20 cellular contexts compared by ENCODE assay signal in the genomic region with DNA sequence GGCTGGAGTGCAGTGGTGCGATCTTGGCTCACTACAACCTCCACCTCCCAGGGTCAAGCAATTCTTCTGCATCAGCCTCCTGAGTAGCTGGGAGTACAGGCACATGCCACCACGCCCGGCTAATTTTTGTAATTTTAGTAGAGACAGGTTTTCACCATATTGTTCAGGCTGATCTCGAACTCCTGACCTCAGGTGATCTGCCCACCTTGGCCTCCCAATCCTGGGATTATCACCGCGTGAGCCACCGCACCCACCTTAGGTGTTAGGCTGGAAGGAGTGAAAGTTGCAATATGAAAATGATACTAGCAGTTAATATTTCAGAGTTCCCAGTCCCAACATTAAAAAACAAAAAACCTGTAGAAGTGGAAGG. TPM values are rescaled to one million over a fixed set of nuclear protein-coding genes. Genes with fewer than 3 reads are reported as not detected.
A peak's percentile ranks its signal among the peaks of the same experiment; 100 is the strongest.
DNase-seq lines count a peak whose midpoint lies in the region; ATAC-seq and TF ChIP-seq lines count a peak whose summit lies in the region.
"Not testable (repeated sequence)": the region's sequence is repeated elsewhere in the genome, so short reads cannot be mapped to it uniquely, and the experiment has no call there.
"Had no signal": no experiment of that assay in that cellular context is flagged by ENCODE, and none has a peak within 500 bp of the region (broad histone marks: within the 10 kb centered on the region; RNA-seq: fewer than 3 reads in every experiment).

No MANE protein-coding gene starts in this region.

- H3K9me3 ChIP-seq in BLaER1; Loucy (ENCODE audit: insufficient read depth, low read depth, low read length): not testable (repeated sequence)

- peak; percentile 3 for ATAC-seq in GM19043 (IDR thresholded peaks at IDR 0.05; ENCODE audit: low read depth, unreplicated experiment)
- not testable (repeated sequence) for ATAC-seq in WTC11; activated T-helper 17 cell treated with anti-CD3 and anti-CD28 coated beads, Interleukin-2, amount 50 U/mL, for 72 hours (replicated peaks); stimulated activated memory B cell treated with anti-CD40 and anti-IgM and Interleukin-4, amounts not matched to agents 10 μg/mL and 1 μg/mL and 100 μg/mL, for 72 hours

- peak overlapping the region; percentile 72; the same call in 1 of the 2 replicates for H3K27ac Mint-ChIP-seq in WTC11
- H3K27ac Mint-ChIP-seq in activated T-helper 17 cell treated with anti-CD3 and anti-CD28 coated beads, Interleukin-2, amount 50 U/mL, for 72 hours: peak overlapping the region; percentile 78
- peak overlapping the region; percentile 88 for H3K27ac Mint-ChIP-seq in dendritic cell treated with granulocyte-macrophage colony-stimulating factor and Interleukin-4, amounts not matched to agents 40 ng/mL and 50 ng/mL, for 4 days
- H3K27ac Mint-ChIP-seq in stimulated activated memory B cell treated with anti-CD40 and anti-IgM and Interleukin-4, amounts not matched to agents 10 μg/mL and 1 μg/mL and 100 μg/mL, for 72 hours: peak overlapping the region; percentile 94

- H3K79me2 ChIP-seq in Loucy (ENCODE audit: insufficient read depth, low read length): not testable (repeated sequence)

- H3F3A ChIP-seq in Loucy (ENCODE audit: low read depth): not testable (repeated sequence)

- H3K9me2 ChIP-seq in Loucy (replicated peaks; ENCODE audit: low read depth, low read length): not testable (repeated sequence)

- not testable (repeated sequence) for H3K9me3 Mint-ChIP-seq in WTC11; activated T-helper 17 cell treated with anti-CD3 and anti-CD28 coated beads, Interleukin-2, amount 50 U/mL, for 72 hours; dendritic cell treated with granulocyte-macrophage colony-stimulating factor and Interleukin-4, amounts not matched to agents 40 ng/mL and 50 ng/mL, for 4 days; stimulated activated memory B cell treated with anti-CD40 and anti-IgM and Interleukin-4, amounts not matched to agents 10 μg/mL and 1 μg/mL and 100 μg/mL, for 72 hours

- H3K36me3 ChIP-seq in BLaER1: peaks cover 45% of the 10 kb centered on the region
- peaks cover 26% of the 10 kb centered on the region for H3K36me3 ChIP-seq in Loucy (ENCODE audit: insufficient read depth, low read length)

- peaks cover 25% of the 10 kb centered on the region for H3K4me1 Mint-ChIP-seq in WTC11
- H3K4me1 Mint-ChIP-seq in activated T-helper 17 cell treated with anti-CD3 and anti-CD28 coated beads, Interleukin-2, amount 50 U/mL, for 72 hours: peaks cover 24% of the 10 kb centered on the region
- peaks cover 76% of the 10 kb centered on the region for H3K4me1 Mint-ChIP-seq in dendritic cell treated with granulocyte-macrophage colony-stimulating factor and Interleukin-4, amounts not matched to agents 40 ng/mL and 50 ng/mL, for 4 days (ENCODE audit: low read depth)
- H3K4me1 Mint-ChIP-seq in stimulated activated memory B cell treated with anti-CD40 and anti-IgM and Interleukin-4, amounts not matched to agents 10 μg/mL and 1 μg/mL and 100 μg/mL, for 72 hours: peaks cover 71% of the 10 kb centered on the region

- intact Hi-C loops in dendritic cell treated with granulocyte-macrophage colony-stimulating factor and Interleukin-4, amounts not matched to agents 40 ng/mL and 50 ng/mL, for 4 days (cut with micrococcal nuclease): not testable (repeated sequence)

- not testable (repeated sequence) for DNase-seq in WTC11 (ENCODE audit: low spot score)
- DNase-seq in mesenteric fat pad (ENCODE audit: low spot score): peak; percentile 76

- CTCF ChIA-PET in WTC11 (lab: Charles Lee): interaction anchor here (0.7 to 3.3 kb wide), 2 partner anchors 41 to 161 kb away, joined by 4 to 9 read pairs; no protein-coding TSS in a partner anchor

- H3K27ac ChIP-seq in BLaER1: peak overlapping the region; percentile 70

- not testable (repeated sequence) for H3K27me3 Mint-ChIP-seq in WTC11 (ENCODE audit: low read depth); activated T-helper 17 cell treated with anti-CD3 and anti-CD28 coated beads, Interleukin-2, amount 50 U/mL, for 72 hours; dendritic cell treated with granulocyte-macrophage colony-stimulating factor and Interleukin-4, amounts not matched to agents 40 ng/mL and 50 ng/mL, for 4 days; stimulated activated memory B cell treated with anti-CD40 and anti-IgM and Interleukin-4, amounts not matched to agents 10 μg/mL and 1 μg/mL and 100 μg/mL, for 72 hours

- H3K4me3 Mint-ChIP-seq in WTC11; dendritic cell treated with granulocyte-macrophage colony-stimulating factor and Interleukin-4, amounts not matched to agents 40 ng/mL and 50 ng/mL, for 4 days: not testable (repeated sequence)
- H3K4me3 Mint-ChIP-seq in activated T-helper 17 cell treated with anti-CD3 and anti-CD28 coated beads, Interleukin-2, amount 50 U/mL, for 72 hours: peak overlapping the region; percentile 57
- peak overlapping the region; percentile 49 for H3K4me3 Mint-ChIP-seq in stimulated activated memory B cell treated with anti-CD40 and anti-IgM and Interleukin-4, amounts not matched to agents 10 μg/mL and 1 μg/mL and 100 μg/mL, for 72 hours

- peak overlapping the region; percentile 32; the same call in 1 of the 2 replicates for H3K4me3 ChIP-seq in BLaER1
- H3K4me3 ChIP-seq in Loucy (ENCODE audit: low read length, poor library complexity, severe bottlenecking): not testable (repeated sequence)

- H4K20me1 ChIP-seq in BLaER1: peaks cover 36% of the 10 kb centered on the region
- not testable (repeated sequence) for H4K20me1 ChIP-seq in Loucy (ENCODE audit: insufficient read depth, low read length, poor library complexity, severe bottlenecking)

- peaks cover 73% of the 10 kb centered on the region for H3K4me1 ChIP-seq in BLaER1
- H3K4me1 ChIP-seq in Loucy (ENCODE audit: insufficient read depth, low read length, poor library complexity, severe bottlenecking): not testable (repeated sequence)

- H3K9ac ChIP-seq in BLaER1 (peak overlapping the region; percentile 56; the same call in 1 of the 2 replicates), Loucy (ENCODE audit: low read depth, low read length, poor library complexity, severe bottlenecking) (peak overlapping the region; percentile 22)

- POLR2A ChIA-PET in WTC11 (lab: Charles Lee): interaction anchor here (0.7 kb wide), 1 partner anchor 200 kb away, joined by 3 read pairs; no protein-coding TSS in a partner anchor

- peak overlapping the region; percentile 94 for H3K4me2 ChIP-seq in BLaER1
- H3K4me2 ChIP-seq in Loucy (ENCODE audit: low read depth, low read length, poor library complexity, severe bottlenecking): peak overlapping the region; percentile 34

- H3K27me3 ChIP-seq in BLaER1; Loucy (ENCODE audit: insufficient read depth, low read length, poor library complexity, severe bottlenecking): not testable (repeated sequence)

- not testable (repeated sequence) for TF ChIP-seq CTCF in Loucy (conservative IDR thresholded peaks at IDR 0.05; ENCODE audit: low read length); WTC11 (IDR thresholded peaks at IDR 0.05)

- not testable (repeated sequence) for H2AFZ ChIP-seq in Loucy (ENCODE audit: low read length)

- H3K36me3 Mint-ChIP-seq in WTC11: peaks cover 40% of the 10 kb centered on the region
- H3K36me3 Mint-ChIP-seq in activated T-helper 17 cell treated with anti-CD3 and anti-CD28 coated beads, Interleukin-2, amount 50 U/mL, for 72 hours (ENCODE audit: low read depth): peaks cover 56% of the 10 kb centered on the region
- peaks cover 49% of the 10 kb centered on the region for H3K36me3 Mint-ChIP-seq in dendritic cell treated with granulocyte-macrophage colony-stimulating factor and Interleukin-4, amounts not matched to agents 40 ng/mL and 50 ng/mL, for 4 days (ENCODE audit: low read depth)
- H3K36me3 Mint-ChIP-seq in stimulated activated memory B cell treated with anti-CD40 and anti-IgM and Interleukin-4, amounts not matched to agents 10 μg/mL and 1 μg/mL and 100 μg/mL, for 72 hours: peaks cover 37% of the 10 kb centered on the region

RNA-seq across cellular contexts. Expression of a gene that starts 7.3 kb away (rescaled TPM):
- total RNA-seq in WTC11 (2021): 1.8 to 3.2 TPM (median 3.0 TPM) in 3 replicates
- total RNA-seq in activated T-helper 17 cell treated with anti-CD3 and anti-CD28 coated beads, Interleukin-2, amount 50 U/mL, for 72 hours: 1 to 10 TPM; 2.7 to 7.0 TPM
- total RNA-seq in mesenteric fat pad: 14.5 TPM

RNA-seq across cellular contexts. Expression of a gene that starts 8.1 kb away (rescaled TPM):
- total RNA-seq in WTC11 (2021) (30.2 to 35.8 TPM (median 30.7 TPM) in 3 replicates), mesenteric fat pad (32.1 TPM)
- total RNA-seq in activated T-helper 17 cell treated with anti-CD3 and anti-CD28 coated beads, Interleukin-2, amount 50 U/mL, for 72 hours: 10 to 100 TPM; 36.5 to 63.4 TPM

RNA-seq across cellular contexts. Expression of a gene that starts 58.5 kb away (rescaled TPM):
- total RNA-seq in WTC11 (2021) (not detected in 3 replicates), mesenteric fat pad (not detected)
- not detected for total RNA-seq in activated T-helper 17 cell treated with anti-CD3 and anti-CD28 coated beads, Interleukin-2, amount 50 U/mL, for 72 hours
- total RNA-seq: cerebellum, esophagus muscularis mucosa, frontal cortex, GM23338, hepatocyte, HepG2, left ventricle myocardium superior, MCF 10A, mucosa of gallbladder, omental fat pad, PC-3, thyroid gland had no signal
